In genomic region chr17:76272541-76273434, GRCh38 we compare ENCODE assay signal across 8 cellular contexts. TPM values are rescaled to one million over a fixed set of nuclear protein-coding genes. Genes with fewer than 3 reads are reported as not detected.
DNase-seq lines count a peak whose midpoint lies in the region; ATAC-seq lines count a peak whose summit lies in the region.

No MANE protein-coding gene starts in this region.

- H3K27ac Mint-ChIP-seq in activated naive CD4-positive, alpha-beta T cell treated with anti-CD3 and anti-CD28 coated beads, Interleukin-2, amount 10 ng/mL, durations not matched to agents 7 days and 5 days: peak overlapping the region; percentile 93
- peak overlapping the region; percentile 86 to 97 (median 94) for H3K27ac Mint-ChIP-seq in naive thymus-derived CD8-positive, alpha-beta T cell

- DNase-seq in activated naive CD4-positive, alpha-beta T cell treated with anti-CD3 and anti-CD28 coated beads, Interleukin-2, amount 10 ng/mL, durations not matched to agents 7 days and 5 days: peak; percentile 60
- peak in 8 of 10 donors; percentile 29 to 57 (median 44) for DNase-seq in naive thymus-derived CD8-positive, alpha-beta T cell
- DNase-seq in SKM-1 treated with dmso at 0.1 percent for 144 hours (lab: John Stamatoyannopoulos, UW; ENCODE audit: unreplicated experiment): no peak
- DNase-seq in NCI-H1930 (lab: John Stamatoyannopoulos, UW): no peak
- no peak for DNase-seq in LoVo (ENCODE audit: low spot score)
- no peak for DNase-seq in HuH-7.5 (ENCODE audit: low spot score)

- CTCF ChIA-PET in activated naive CD4-positive, alpha-beta T cell treated with anti-CD3 and anti-CD28 coated beads, Interleukin-2, amount 10 ng/mL, durations not matched to agents 7 days and 5 days (lab: Charles Lee): interaction anchor here (0.6 to 4.5 kb wide), 4 partner anchors 92 to 673 kb away, joined by 3 to 26 read pairs (median 17); no protein-coding TSS in a partner anchor

- no peaks in the 10 kb centered on the region for H3K9me3 Mint-ChIP-seq in activated naive CD4-positive, alpha-beta T cell treated with anti-CD3 and anti-CD28 coated beads, Interleukin-2, amount 10 ng/mL, durations not matched to agents 7 days and 5 days
- no peaks in the 10 kb centered on the region for H3K9me3 Mint-ChIP-seq in naive thymus-derived CD8-positive, alpha-beta T cell

- H3K36me3 Mint-ChIP-seq in activated naive CD4-positive, alpha-beta T cell treated with anti-CD3 and anti-CD28 coated beads, Interleukin-2, amount 10 ng/mL, durations not matched to agents 7 days and 5 days: peaks cover 34% of the 10 kb centered on the region
- peaks cover 0 to 22% (median 5%) of the 10 kb centered on the region in 3 donors for H3K36me3 Mint-ChIP-seq in naive thymus-derived CD8-positive, alpha-beta T cell

- peaks cover 5% of the 10 kb centered on the region for H3K27me3 Mint-ChIP-seq in activated naive CD4-positive, alpha-beta T cell treated with anti-CD3 and anti-CD28 coated beads, Interleukin-2, amount 10 ng/mL, durations not matched to agents 7 days and 5 days
- no peaks in the 10 kb centered on the region for H3K27me3 Mint-ChIP-seq in naive thymus-derived CD8-positive, alpha-beta T cell

- POLR2A ChIA-PET in naive thymus-derived CD8-positive, alpha-beta T cell (lab: Charles Lee): interaction anchor here (0.6 to 27.3 kb wide), 16 partner anchors 8 to 292 kb away, joined by 3 to 923 read pairs (median 4); partner anchors contain the start of genes EXOC7, FOXJ1, PRPSAP1 and RNF157

- H3K4me3 Mint-ChIP-seq in activated naive CD4-positive, alpha-beta T cell treated with anti-CD3 and anti-CD28 coated beads, Interleukin-2, amount 10 ng/mL, durations not matched to agents 7 days and 5 days: peak overlapping the region; percentile 59
- H3K4me3 Mint-ChIP-seq in naive thymus-derived CD8-positive, alpha-beta T cell: peak overlapping the region; percentile 70 to 91 (median 82)

- peaks cover 71% of the 10 kb centered on the region for H3K4me1 Mint-ChIP-seq in activated naive CD4-positive, alpha-beta T cell treated with anti-CD3 and anti-CD28 coated beads, Interleukin-2, amount 10 ng/mL, durations not matched to agents 7 days and 5 days
- peaks cover 39 to 83% (median 75%) of the 10 kb centered on the region in 4 donors for H3K4me1 Mint-ChIP-seq in naive thymus-derived CD8-positive, alpha-beta T cell

- ATAC-seq in GM19372 (IDR thresholded peaks at IDR 0.05; ENCODE audit: low read depth, unreplicated experiment) (peak; percentile 16), HG03097 (IDR thresholded peaks at IDR 0.05; ENCODE audit: low FRiP score, unreplicated experiment) (peak; percentile 15)
- peak; percentile 18 to 27 for ATAC-seq in naive thymus-derived CD8-positive, alpha-beta T cell

RNA-seq across cellular contexts. Expression of gene UBALD2, which starts 7.6 kb away (rescaled TPM):
- 100 to 1,000 TPM; 111 to 122 TPM for total RNA-seq in naive thymus-derived CD8-positive, alpha-beta T cell
- 1 to 10 TPM; 6.6 to 9.7 (median 8.2) TPM for polyA plus RNA-seq in naive thymus-derived CD8-positive, alpha-beta T cell

RNA-seq across cellular contexts. Expression of gene RNF157, which starts 32.5 kb away (rescaled TPM):
- 10 to 100 TPM; 46.1 to 46.4 TPM for total RNA-seq in naive thymus-derived CD8-positive, alpha-beta T cell
- 10 to 100 TPM in 2 of 3 donors, 1 to 10 TPM in 1; 4.9 to 29.4 (median 10.5) TPM for polyA plus RNA-seq in naive thymus-derived CD8-positive, alpha-beta T cell

RNA-seq across cellular contexts. Expression of gene QRICH2, which starts 35.3 kb away (rescaled TPM):
- 1 to 10 TPM; 6.5 to 8.3 TPM for total RNA-seq in naive thymus-derived CD8-positive, alpha-beta T cell
- under 1 TPM; 0.13 to 0.59 (median 0.23) TPM for polyA plus RNA-seq in naive thymus-derived CD8-positive, alpha-beta T cell

Comparison
In these comparisons a context has a peak if more than half of its experiments do, and no peak if none do; other contexts are left out.
1. DNase-seq: peak in activated naive CD4-positive, alpha-beta T cell treated with anti-CD3 and anti-CD28 coated beads, Interleukin-2, amount 10 ng/mL, durations not matched to agents 7 days and 5 days (single experiment) and naive thymus-derived CD8-positive, alpha-beta T cell (8 of 10); none in SKM-1 treated with dmso at 0.1 percent for 144 hours (single experiment), NCI-H1930 (0 of 2), LoVo (single experiment) and HuH-7.5 (single experiment).
2. Peak in every context shown above with its lines, with median percentiles within 50 percentile points of each other: ATAC-seq.